Comparison of ENCODE assay signal across 18 cellular contexts in genomic region chr15:99098991-99099390, GRCh38. TPM values are rescaled to one million over a fixed set of nuclear protein-coding genes. Genes with fewer than 3 reads are reported as not detected.
DNase-seq lines count a peak whose midpoint lies in the region; ATAC-seq and TF ChIP-seq lines count a peak whose summit lies in the region.
"Had no signal": no experiment of that assay in that cellular context is flagged by ENCODE, and none has a peak within 500 bp of the region (broad histone marks: within the 10 kb centered on the region; RNA-seq: fewer than 3 reads in every experiment).

No MANE protein-coding gene starts in this region.

- POLR2A ChIA-PET in CD4-positive, alpha-beta memory T cell (lab: Charles Lee; ENCODE audit: partially characterized antibody) = no interaction called here

- in situ Hi-C loops in gastrocnemius medialis (cut with MboI; ENCODE audit: low sequenced_read_pairs in 4 of 4) = no loop called here

- no peak for TF ChIP-seq POLR2A in gastrocnemius medialis (IDR thresholded peaks at IDR 0.05)

- no peaks in the 10 kb centered on the region for H3K27me3 ChIP-seq in gastrocnemius medialis
- peaks cover 9% of the 10 kb centered on the region for H3K27me3 ChIP-seq in CD4-positive, alpha-beta memory T cell (ENCODE audit: insufficient read depth, low read length)

- no peaks in the 10 kb centered on the region for H3K36me3 Mint-ChIP-seq in CD4-positive, alpha-beta memory T cell
- H3K36me3 Mint-ChIP-seq: CD14-positive monocyte; CD8-positive, alpha-beta T cell had no signal

- intact Hi-C loops in gastrocnemius medialis (cut with DNase I; ENCODE audit: low total_unique reads) = no loop called here
- intact Hi-C loops in CD4-positive, alpha-beta memory T cell (cut with micrococcal nuclease) = no loop called here

- peak overlapping the region in 2 of 4 donors; percentile 54 to 56 for H3K4me3 ChIP-seq in gastrocnemius medialis
- no peak overlapping the region for H3K4me3 ChIP-seq in CD4-positive, alpha-beta memory T cell (ENCODE audit: low read length in 2 of 2)
- H3K4me3 ChIP-seq: A549, BLaER1 had no signal

- no peak for ATAC-seq in activated CD4-positive, CD25-positive, alpha-beta regulatory T cell treated with anti-CD3 and anti-CD28 coated beads, Interleukin-2, amount 50 U/mL, for 24 hours
- ATAC-seq in gastrocnemius medialis = no peak
- ATAC-seq: A549; CD8-positive, alpha-beta T cell had no signal

- peaks cover 1 to 8% (median 3%) of the 10 kb centered on the region in 4 donors for H3K4me1 Mint-ChIP-seq in CD4-positive, alpha-beta memory T cell

- H3K27me3 Mint-ChIP-seq in CD4-positive, alpha-beta memory T cell = peaks cover 27 to 29% of the 10 kb centered on the region in 2 donors

- H3K9me3 Mint-ChIP-seq in CD4-positive, alpha-beta memory T cell = no peaks in the 10 kb centered on the region
- H3K9me3 Mint-ChIP-seq: CD8-positive, alpha-beta T cell had no signal

- no peaks in the 10 kb centered on the region for H3K36me3 ChIP-seq in gastrocnemius medialis
- H3K36me3 ChIP-seq in CD4-positive, alpha-beta memory T cell (ENCODE audit: insufficient read depth, low read length) = no peaks in the 10 kb centered on the region
- H3K36me3 ChIP-seq: BLaER1 had no signal

- CTCF ChIA-PET in CD4-positive, alpha-beta memory T cell (lab: Charles Lee; ENCODE audit: partially characterized antibody) = interaction anchor here (0.9 to 2.1 kb wide), 4 partner anchors 10 to 605 kb away, joined by 3 to 7 read pairs (median 4); no protein-coding TSS in a partner anchor

- no peaks in the 10 kb centered on the region for H3K9me3 ChIP-seq in gastrocnemius medialis
- H3K9me3 ChIP-seq in CD4-positive, alpha-beta memory T cell (ENCODE audit: control insufficient read depth in 1 of 2, low read length in 2 of 2) = no peaks in the 10 kb centered on the region
- H3K9me3 ChIP-seq: A549, BLaER1 had no signal

- peak; percentile 4 for DNase-seq in activated CD4-positive, CD25-positive, alpha-beta regulatory T cell treated with anti-CD3 and anti-CD28 coated beads, Interleukin-2, amount 50 U/mL, for 72 hours
- DNase-seq in mesenteric fat pad (ENCODE audit: low spot score) (peak; percentile 51), gastrocnemius medialis (no peak), SK-N-DZ (ENCODE audit: low spot score) (no peak), NCI-H526 (lab: John Stamatoyannopoulos, UW) (no peak), NAMALWA (ENCODE audit: low spot score) (no peak)
- no peak for DNase-seq in CD4-positive, alpha-beta memory T cell
- DNase-seq: Calu3, DMS79 treated with DMSO at 0.1 percent for 48 hours, GF-D8, HCEC 1CT had no signal

- H3K4me1 ChIP-seq in gastrocnemius medialis = peaks cover 28 to 40% of the 10 kb centered on the region in 2 donors
- no peaks in the 10 kb centered on the region for H3K4me1 ChIP-seq in CD4-positive, alpha-beta memory T cell (ENCODE audit: insufficient read depth, low read length)
- H3K4me1 ChIP-seq: A549 had no signal

- no peak for TF ChIP-seq CTCF in gastrocnemius medialis (IDR thresholded peaks at IDR 0.05 in 4 of 5, conservative IDR thresholded peaks at IDR 0.05 in 1 of 5)

- H3K27ac Mint-ChIP-seq in CD4-positive, alpha-beta memory T cell = no peak overlapping the region
- H3K27ac Mint-ChIP-seq: CD8-positive, alpha-beta T cell had no signal

- H3K4me3 Mint-ChIP-seq in CD4-positive, alpha-beta memory T cell = no peak overlapping the region
- H3K4me3 Mint-ChIP-seq: CD14-positive monocyte; CD8-positive, alpha-beta T cell had no signal

- H3K27ac ChIP-seq in gastrocnemius medialis = peak overlapping the region; percentile 75 to 89 (median 80)
- H3K27ac ChIP-seq in CD4-positive, alpha-beta memory T cell (ENCODE audit: low read depth, low read length) = no peak overlapping the region
- H3K27ac ChIP-seq: 22Rv1, A549, BLaER1, HL-60 had no signal

RNA-seq across cellular contexts. Expression of gene SYNM, which starts 5.9 kb away (rescaled TPM):
- total RNA-seq in mesenteric fat pad = 36.4 TPM
- 100 to 1,000 TPM; 200 to 308 (median 266) TPM for total RNA-seq in gastrocnemius medialis
- 10 to 100 TPM; 13.7 to 14.2 TPM for total RNA-seq in CD4-positive, alpha-beta memory T cell
- under 1 TPM; 0.09 to 0.42 TPM for polyA plus RNA-seq in CD4-positive, alpha-beta memory T cell
- 5.9 and 6.0 TPM in 2 replicates for polyA plus RNA-seq in SK-N-DZ (2014; cell fraction: cytosol; rRNA removed)
- polyA plus RNA-seq in SK-N-DZ (2014; cell fraction: nucleus; rRNA removed) = 14.7 and 23.6 TPM in 2 replicates

Comparison
In these comparisons a context has a peak if more than half of its experiments do, and no peak if none do; other contexts are left out.
1. DNase-seq: peak in activated CD4-positive, CD25-positive, alpha-beta regulatory T cell treated with anti-CD3 and anti-CD28 coated beads, Interleukin-2, amount 50 U/mL, for 72 hours (single experiment) and mesenteric fat pad (single experiment); none in gastrocnemius medialis (0 of 2), CD4-positive, alpha-beta memory T cell (0 of 5), SK-N-DZ (single experiment), NCI-H526 (0 of 2) and NAMALWA (single experiment).